Comparison of ENCODE assay signal across 8 cellular contexts in the genomic region with DNA sequence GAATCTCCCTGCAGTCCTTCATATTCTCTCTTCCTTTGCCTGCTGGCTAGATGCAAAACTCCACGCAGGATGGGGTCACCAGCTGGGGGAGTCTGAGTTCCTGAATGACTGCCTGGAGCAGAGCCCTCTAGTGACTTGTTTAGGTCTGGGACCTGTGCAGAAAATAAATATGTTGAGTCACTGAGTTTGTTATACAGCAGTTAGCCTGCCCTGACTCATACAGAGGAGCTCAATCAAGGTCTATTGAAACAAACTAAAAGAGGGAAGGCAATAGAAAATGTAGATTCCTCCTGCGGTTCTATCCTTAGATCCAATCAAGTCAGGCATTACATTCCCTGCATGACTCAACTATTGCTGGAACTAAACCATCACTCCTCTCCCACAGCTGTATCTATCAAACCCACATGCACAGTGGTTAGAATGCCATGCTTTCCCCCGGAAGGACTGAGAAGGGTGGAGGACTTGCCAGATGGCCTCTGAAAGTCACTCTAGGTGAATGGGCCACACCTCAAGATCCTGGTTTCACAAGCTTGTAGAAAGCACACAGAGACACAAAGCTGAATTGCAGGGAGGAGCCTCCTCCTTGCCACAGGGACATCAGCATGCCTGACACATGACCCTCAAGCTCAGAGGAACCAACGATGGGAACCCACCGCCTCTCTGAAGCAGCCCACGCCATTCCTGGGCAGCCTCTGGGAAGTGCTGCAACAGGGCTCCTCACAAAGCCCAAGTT.
DNase-seq lines count a peak whose midpoint lies in the region; ATAC-seq and TF ChIP-seq lines count a peak whose summit lies in the region.

No MANE protein-coding gene starts in this region.

- H3K4me3 ChIP-seq in adipocyte (ENCODE audit: low read length) = no peak overlapping the region

- H3K4me3 Mint-ChIP-seq in nephron progenitor cell = no peak overlapping the region

- no peaks in the 10 kb centered on the region for H3K9me3 Mint-ChIP-seq in nephron progenitor cell

- peak; percentile 99 for DNase-seq in ELR (ENCODE audit: low read depth)
- peak; percentile 29 for DNase-seq in KBM-7
- DNase-seq in adipocyte (ENCODE audit: low read depth) = peak; percentile 58
- no peak for DNase-seq in nephron progenitor cell
- no peak for DNase-seq in stimulated activated CD4-positive, alpha-beta T cell treated with anti-CD3 and anti-CD28 coated beads, Interleukin-12 subunit alpha, Interleukin-12 subunit beta, amount 100 ng/mL, for 4 hours
- DNase-seq in NCI-H2029 (lab: John Stamatoyannopoulos, UW) = no peak

- H3K4me1 Mint-ChIP-seq in nephron progenitor cell = peaks cover 40% of the 10 kb centered on the region

- H3K27me3 Mint-ChIP-seq in nephron progenitor cell (ENCODE audit: low read depth, poor library complexity) = peaks cover 22% of the 10 kb centered on the region

- in situ Hi-C loops in KBM-7 (cut with MboI; ENCODE audit: low pct_unique_long_range_greater_than_20kb, low sequenced_read_pairs) = no loop called here

- no peaks in the 10 kb centered on the region for H3K9me3 ChIP-seq in adipocyte (ENCODE audit: control insufficient read depth, low read length)

- H3K27ac Mint-ChIP-seq in nephron progenitor cell = peak overlapping the region; percentile 51

- ATAC-seq in GM21717 (IDR thresholded peaks at IDR 0.05; ENCODE audit: unreplicated experiment) = no peak
- ATAC-seq in HG03159 (IDR thresholded peaks at IDR 0.05; ENCODE audit: unreplicated experiment) = no peak

- no peak for TF ChIP-seq CTCF in nephron progenitor cell (IDR thresholded peaks at IDR 0.05)

- no peaks in the 10 kb centered on the region for H3K27me3 ChIP-seq in adipocyte (replicated peaks; ENCODE audit: control insufficient read depth, insufficient read depth, low read length)

- H3K36me3 ChIP-seq in adipocyte (ENCODE audit: control insufficient read depth, insufficient read depth, low read length, severe bottlenecking) = no peaks in the 10 kb centered on the region

- H3K36me3 Mint-ChIP-seq in nephron progenitor cell (ENCODE audit: low read depth) = peaks cover 14% of the 10 kb centered on the region

- peaks cover 27% of the 10 kb centered on the region for H3K4me1 ChIP-seq in adipocyte (ENCODE audit: control insufficient read depth, insufficient read depth, low read length)

- no peak overlapping the region for H3K9ac ChIP-seq in adipocyte (ENCODE audit: low read length)

Comparison
In these comparisons a context has a peak if more than half of its experiments do, and no peak if none do; other contexts are left out.
1. DNase-seq: peak in ELR (single experiment), KBM-7 (single experiment) and adipocyte (single experiment); none in nephron progenitor cell (single experiment), stimulated activated CD4-positive, alpha-beta T cell treated with anti-CD3 and anti-CD28 coated beads, Interleukin-12 subunit alpha, Interleukin-12 subunit beta, amount 100 ng/mL, for 4 hours (single experiment) and NCI-H2029 (single experiment).